ENCODE assay signal across 19 cellular contexts in the genomic region with DNA sequence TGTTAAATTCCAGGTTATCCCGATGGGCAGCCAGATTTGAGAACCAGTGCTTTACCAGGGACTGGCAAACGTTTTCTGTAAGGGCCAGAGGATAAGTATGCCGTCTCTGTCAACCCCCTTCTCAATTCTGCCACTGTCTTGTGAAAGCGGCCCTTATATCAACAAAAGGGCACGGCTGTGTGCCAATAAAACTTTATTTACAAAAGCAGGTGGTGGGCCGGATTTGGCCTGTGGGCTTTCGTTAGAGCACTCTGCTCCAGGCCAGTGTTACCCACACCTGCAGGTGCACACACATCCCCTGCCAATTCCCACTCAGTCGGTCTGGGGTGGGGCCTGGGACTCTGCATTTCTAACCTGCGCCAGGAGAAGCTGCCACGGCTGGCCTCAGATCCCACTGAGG.
DNase-seq lines count a peak whose midpoint lies in the region; ATAC-seq, FAIRE-seq and TF ChIP-seq lines count a peak whose summit lies in the region.
"Had no signal": no experiment of that assay in that cellular context is flagged by ENCODE, and none has a peak within 500 bp of the region (broad histone marks: within the 10 kb centered on the region; RNA-seq: fewer than 3 reads in every experiment).

No MANE protein-coding gene starts in this region.

- H3F3A ChIP-seq in GM23338 (replicated peaks; ENCODE audit: low read depth), result no peaks in the 10 kb centered on the region

- H3K36me3 ChIP-seq in GM23338 (ENCODE audit: insufficient read depth), result peaks cover 3% of the 10 kb centered on the region; the same call in 1 of the 2 replicates
- H3K36me3 ChIP-seq in K562 (ENCODE audit: control insufficient read depth, insufficient read depth, low read length), result peaks cover 23% of the 10 kb centered on the region; the same call in 2 of the 3 replicates

- H3K4me1 ChIP-seq in GM23338 (ENCODE audit: insufficient read depth) (peaks cover 6% of the 10 kb centered on the region; the same call in 1 of the 2 replicates), K562 (replicated peaks in 1 of 2; ENCODE audit: control insufficient read depth in 2 of 2, insufficient read depth in 2 of 2, low read length in 2 of 2) (peaks cover 0 to 22% of the 10 kb centered on the region in 2 experiments; a peak in 2 of 5 replicates)
- H3K4me1 ChIP-seq: Caco-2, HAP-1 had no signal

- WGBS in K562 (ENCODE audit: insufficient coverage, low coverage, missing lambda C conversion rate), result 82% methylated on average over 9 of the region's 10 CpGs

- H3K27ac Mint-ChIP-seq in GM23338, result peak overlapping the region; percentile 62; the same call in 1 of the 2 replicates
- H3K27ac Mint-ChIP-seq: CD8-positive, alpha-beta T cell had no signal

- no peaks in the 10 kb centered on the region; the same call in 2 of the 3 replicates for H3K9me3 Mint-ChIP-seq in GM23338
- H3K9me3 Mint-ChIP-seq: CD8-positive, alpha-beta T cell had no signal

- CTCF ChIA-PET in K562 (lab: Yijun Ruan, JAX; ENCODE audit: low intra/inter-chr PET ratio), result no interaction called here

- no peak for TF ChIP-seq POLR2A in K562 (conservative IDR thresholded peaks at IDR 0.05)

- in situ Hi-C loops in K562 (cut with MboI), result no loop called here

- BruUV-seq in K562 (replicated peaks; lab: Mats Ljungman, UMichigan), result no TSS peak

- no peak for TF ChIP-seq RAD21 in K562 (CRISPR knock-in tag; conservative IDR thresholded peaks at IDR 0.05 in 1 of 2, IDR thresholded peaks at IDR 0.05 in 1 of 2)

- H2AFZ ChIP-seq in GM23338 (no peak overlapping the region), K562 (ENCODE audit: low read depth, low read length) (no peak overlapping the region)

- no peak for TF ChIP-seq CTCF in 22Rv1 (IDR thresholded peaks at IDR 0.05)
- TF ChIP-seq CTCF in GM23338 (conservative IDR thresholded peaks at IDR 0.05; ENCODE audit: low read depth in 2 of 2), result no peak
- TF ChIP-seq CTCF in K562 (IDR thresholded peaks at IDR 0.05 in 2 of 3, conservative IDR thresholded peaks at IDR 0.05 in 1 of 3; ENCODE audit: insufficient read depth in 2 of 3, low read depth in 1 of 3, low read length in 3 of 3), result no peak

- ATAC-seq in GM23338, result no peak
- ATAC-seq in K562, result no peak
- ATAC-seq in HG03439 (IDR thresholded peaks at IDR 0.05; ENCODE audit: unreplicated experiment), result no peak
- no peak for ATAC-seq in HG03354 (IDR thresholded peaks at IDR 0.05; ENCODE audit: poor library complexity, severe bottlenecking, unreplicated experiment)
- ATAC-seq: CD8-positive, alpha-beta T cell had no signal

- peaks cover 18% of the 10 kb centered on the region for H3K27me3 Mint-ChIP-seq in GM23338 (ENCODE audit: insufficient read depth, low read depth, poor library complexity)

- H3K27me3 ChIP-seq in GM23338 (ENCODE audit: insufficient read depth) (no peaks in the 10 kb centered on the region), K562 (ENCODE audit: control insufficient read depth in 2 of 2, insufficient read depth in 2 of 2, low read length in 2 of 2) (no peaks in the 10 kb centered on the region)
- H3K27me3 ChIP-seq: SJSA1 had no signal

- no peak overlapping the region for H3K4me3 Mint-ChIP-seq in GM23338
- H3K4me3 Mint-ChIP-seq: CD8-positive, alpha-beta T cell had no signal

- FAIRE-seq in K562 (lab: Jason Lieb, UNC), result no peak
- FAIRE-seq: G401.6, GM12891, RCC 7860 had no signal

- peaks cover 18% of the 10 kb centered on the region for H3K36me3 Mint-ChIP-seq in GM23338 (ENCODE audit: low read depth)

- TF ChIP-seq EP300 in K562 (IDR thresholded peaks at IDR 0.05; ENCODE audit: low read length), result no peak

- H3K4me1 Mint-ChIP-seq in GM23338, result peaks cover 47% of the 10 kb centered on the region

- intact Hi-C loops in K562 (cut with micrococcal nuclease), result no loop called here

- no peaks in the 10 kb centered on the region for H3K9me1 ChIP-seq in K562 (ENCODE audit: control insufficient read depth, insufficient read depth, low read length)

- H3K4me2 ChIP-seq in GM23338 (no peak overlapping the region), K562 (ENCODE audit: insufficient read depth, low read length) (no peak overlapping the region)

- no peaks in the 10 kb centered on the region for H3K9me3 ChIP-seq in K562 (replicated peaks; ENCODE audit: control insufficient read depth, insufficient read depth, low read depth, low read length)
- H3K9me3 ChIP-seq: Caco-2, HAP-1, SJSA1 had no signal

- H3K79me2 ChIP-seq in GM23338 (replicated peaks; ENCODE audit: insufficient read depth) (peaks cover 31% of the 10 kb centered on the region), K562 (ENCODE audit: control insufficient read depth, insufficient read depth, low read length) (no peaks in the 10 kb centered on the region)

- no peaks in the 10 kb centered on the region for H3K9me2 ChIP-seq in GM23338 (ENCODE audit: insufficient read depth)

- H4K20me1 ChIP-seq in GM23338 (replicated peaks; ENCODE audit: insufficient read depth) (no peaks in the 10 kb centered on the region; the same call in none of the 2 replicates), K562 (replicated peaks; ENCODE audit: control insufficient read depth, insufficient read depth, low read length) (0 out of 2 replicates have a peak, but pooled peaks cover 6% of the 10 kb centered on the region)

- POLR2A ChIA-PET in K562 (lab: Yijun Ruan, JAX), result no interaction called here

- DNase-seq in GM23338 (ENCODE audit: low spot score) (no peak), NCI-H69 (lab: John Stamatoyannopoulos, UW) (peak; percentile 82), K562 (ENCODE audit: extremely low read depth in 1 of 4, low spot score in 3 of 4) (no peak), NCI-H1048 (lab: John Stamatoyannopoulos, UW) (no peak)
- DNase-seq: C1 segment of cervical spinal cord; Caco-2; CD8-positive, alpha-beta T cell; GOT3; Kasumi-1; NCI-H2107; NCI-H510A had no signal

- H3K4me3 ChIP-seq in GM23338 (no peak overlapping the region), K562 (no peak overlapping the region)
- H3K4me3 ChIP-seq: HAP-1, SJSA1 had no signal

- H3K9ac ChIP-seq in K562 (ENCODE audit: insufficient read depth in 1 of 2, low read depth in 2 of 2, low read length in 2 of 2), result no peak overlapping the region

- peak overlapping the region; percentile 68 for H3K27ac ChIP-seq in 22Rv1
- H3K27ac ChIP-seq in GM23338 (ENCODE audit: low read depth), result no peak overlapping the region
- no peak overlapping the region for H3K27ac ChIP-seq in K562 (ENCODE audit: extremely low read depth, low read depth, low read length)
- H3K27ac ChIP-seq: SJSA1 had no signal

TF ChIP-seq in GM23338, 12 proteins besides CTCF, POLR2A, EP300 and RAD21 (continues in another document):
- TF ChIP-seq, protein P1, sequence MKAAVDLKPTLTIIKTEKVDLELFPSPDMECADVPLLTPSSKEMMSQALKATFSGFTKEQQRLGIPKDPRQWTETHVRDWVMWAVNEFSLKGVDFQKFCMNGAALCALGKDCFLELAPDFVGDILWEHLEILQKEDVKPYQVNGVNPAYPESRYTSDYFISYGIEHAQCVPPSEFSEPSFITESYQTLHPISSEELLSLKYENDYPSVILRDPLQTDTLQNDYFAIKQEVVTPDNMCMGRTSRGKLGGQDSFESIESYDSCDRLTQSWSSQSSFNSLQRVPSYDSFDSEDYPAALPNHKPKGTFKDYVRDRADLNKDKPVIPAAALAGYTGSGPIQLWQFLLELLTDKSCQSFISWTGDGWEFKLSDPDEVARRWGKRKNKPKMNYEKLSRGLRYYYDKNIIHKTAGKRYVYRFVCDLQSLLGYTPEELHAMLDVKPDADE (IDR thresholded peaks at IDR 0.05), result no peak
